Comparison of ENCODE assay signal across 8 cellular contexts in the genomic region with DNA sequence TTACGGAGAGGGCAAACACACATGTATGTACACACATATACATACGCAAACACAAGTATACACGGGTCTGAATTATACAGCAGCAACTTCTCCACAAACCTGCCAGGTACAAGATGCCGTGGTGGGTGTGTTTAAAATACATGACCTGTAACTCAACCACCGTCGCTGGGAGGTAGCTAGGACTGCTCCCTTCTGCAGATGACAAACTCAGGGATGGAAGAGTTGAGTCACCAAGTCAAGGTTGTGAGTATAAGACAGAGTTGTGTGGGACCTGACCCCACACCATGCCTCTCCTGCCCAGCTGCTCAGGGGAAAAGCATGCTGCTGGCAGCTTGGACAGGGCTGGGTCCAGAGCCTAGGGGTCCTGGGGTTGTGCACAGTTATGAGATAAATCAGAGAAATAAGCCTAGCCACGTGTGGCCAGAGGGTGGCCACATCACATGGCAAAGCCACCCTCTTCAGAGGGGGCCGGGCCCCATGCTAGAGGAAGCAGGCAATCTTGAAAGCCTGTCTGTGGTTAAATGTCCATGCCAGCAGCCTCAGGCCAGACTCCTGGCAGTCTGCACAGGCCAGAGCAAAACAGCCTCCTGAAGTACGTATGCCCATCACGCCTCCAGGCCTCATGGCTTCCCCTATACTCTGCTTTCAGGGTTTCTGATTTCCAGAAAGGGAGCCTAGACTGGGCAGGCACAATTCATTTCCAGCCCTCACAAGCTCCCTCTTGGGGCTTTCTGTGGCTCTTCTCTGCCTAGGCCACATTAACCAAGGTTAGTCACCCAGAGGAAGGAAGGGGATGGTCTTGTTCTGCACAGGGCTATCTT.
DNase-seq lines count a peak whose midpoint lies in the region; ATAC-seq and TF ChIP-seq lines count a peak whose summit lies in the region.

No MANE protein-coding gene starts in this region.

- H3K4me3 ChIP-seq in fibroblast of the aortic adventitia (ENCODE audit: low read depth, low read length), result no peak overlapping the region

- no peaks in the 10 kb centered on the region for H3K27me3 Mint-ChIP-seq in WTC11 (ENCODE audit: low read depth)
- no peaks in the 10 kb centered on the region for H3K27me3 Mint-ChIP-seq in stimulated activated naive CD8-positive, alpha-beta T cell treated with anti-CD3 and anti-CD28 coated beads, Interleukin-15, amount 100 ng/mL, for 72 hours
- peaks cover 12% of the 10 kb centered on the region for H3K27me3 Mint-ChIP-seq in nephron progenitor cell (ENCODE audit: low read depth, poor library complexity)

- POLR2A ChIA-PET in WTC11 (lab: Charles Lee), result no interaction called here

- H3K4me3 Mint-ChIP-seq in WTC11 (no peak overlapping the region), nephron progenitor cell (no peak overlapping the region)
- peak overlapping the region; percentile 40 to 64 for H3K4me3 Mint-ChIP-seq in stimulated activated naive CD8-positive, alpha-beta T cell treated with anti-CD3 and anti-CD28 coated beads, Interleukin-15, amount 100 ng/mL, for 72 hours

- peaks cover 12% of the 10 kb centered on the region for H3K4me1 Mint-ChIP-seq in WTC11
- H3K4me1 Mint-ChIP-seq in stimulated activated naive CD8-positive, alpha-beta T cell treated with anti-CD3 and anti-CD28 coated beads, Interleukin-15, amount 100 ng/mL, for 72 hours, result peaks cover 74% of the 10 kb centered on the region
- peaks cover 51% of the 10 kb centered on the region for H3K4me1 Mint-ChIP-seq in nephron progenitor cell

- H3K9me3 Mint-ChIP-seq in WTC11 (no peaks in the 10 kb centered on the region), nephron progenitor cell (no peaks in the 10 kb centered on the region)
- no peaks in the 10 kb centered on the region for H3K9me3 Mint-ChIP-seq in stimulated activated naive CD8-positive, alpha-beta T cell treated with anti-CD3 and anti-CD28 coated beads, Interleukin-15, amount 100 ng/mL, for 72 hours

- CTCF ChIA-PET in WTC11 (lab: Charles Lee), result interaction anchor here (1.1 to 3.0 kb wide), 3 partner anchors 30 to 46 kb away, joined by 4 to 11 read pairs (median 4); no protein-coding TSS in a partner anchor

- peak; percentile 49 for ATAC-seq in HG02938 (IDR thresholded peaks at IDR 0.05; ENCODE audit: unreplicated experiment)
- ATAC-seq in WTC11, result peak; percentile 15; the same call in 1 of the 2 replicates
- ATAC-seq in stimulated activated naive CD8-positive, alpha-beta T cell treated with anti-CD3 and anti-CD28 coated beads, Interleukin-15, amount 100 ng/mL, for 72 hours, result peak; percentile 96

- peak; percentile 27 for DNase-seq in NK-92 treated with Interleukin-12 subunit alpha and Interleukin-12 subunit beta, amount 100 ng/mL, for 24 hours (lab: John Stamatoyannopoulos, UW)
- DNase-seq in NK-92 (lab: John Stamatoyannopoulos, UW; ENCODE audit: unreplicated experiment) (no peak), WTC11 (ENCODE audit: low spot score) (no peak), fibroblast of the aortic adventitia (ENCODE audit: low read depth) (peak; percentile 24), NCI-H82 (lab: John Stamatoyannopoulos, UW) (no peak), nephron progenitor cell (no peak)
- DNase-seq in stimulated activated naive CD8-positive, alpha-beta T cell treated with anti-CD3 and anti-CD28 coated beads, Interleukin-15, amount 100 ng/mL, for 72 hours, result peak; percentile 34 to 64

- H3K36me3 Mint-ChIP-seq in WTC11, result no peaks in the 10 kb centered on the region
- H3K36me3 Mint-ChIP-seq in nephron progenitor cell (ENCODE audit: low read depth), result no peaks in the 10 kb centered on the region

- no peak overlapping the region for H3K27ac Mint-ChIP-seq in WTC11
- peak overlapping the region in 1 of 2 donors; percentile 59 for H3K27ac Mint-ChIP-seq in stimulated activated naive CD8-positive, alpha-beta T cell treated with anti-CD3 and anti-CD28 coated beads, Interleukin-15, amount 100 ng/mL, for 72 hours
- no peak overlapping the region for H3K27ac Mint-ChIP-seq in nephron progenitor cell

- TF ChIP-seq CTCF in WTC11 (IDR thresholded peaks at IDR 0.05) (no peak), fibroblast of the aortic adventitia (IDR thresholded peaks at IDR 0.05; ENCODE audit: insufficient read depth, low read length) (no peak), nephron progenitor cell (IDR thresholded peaks at IDR 0.05) (no peak)

TF ChIP-seq in WTC11, 78 proteins besides CTCF, POLR2A, EP300 and RAD21 (continues in another document):
- TF ChIP-seq JUN (CRISPR knock-in tag; IDR thresholded peaks at IDR 0.05), result no peak
- no peak for TF ChIP-seq NR1H2 (CRISPR knock-in tag; IDR thresholded peaks at IDR 0.05)
- TF ChIP-seq HMGA2 (CRISPR knock-in tag; IDR thresholded peaks at IDR 0.05), result no peak
- TF ChIP-seq ERG (CRISPR knock-in tag; IDR thresholded peaks at IDR 0.05), result no peak
- TF ChIP-seq TP53 (CRISPR knock-in tag; IDR thresholded peaks at IDR 0.05), result no peak
- no peak for TF ChIP-seq ZNF423 (CRISPR knock-in tag; IDR thresholded peaks at IDR 0.05)
- no peak for TF ChIP-seq ZNF317 (CRISPR knock-in tag; IDR thresholded peaks at IDR 0.05; ENCODE audit: borderline replicate concordance, low read depth)
- TF ChIP-seq ZNF232 (CRISPR knock-in tag; IDR thresholded peaks at IDR 0.05), result no peak
- no peak for TF ChIP-seq ZNF263 (CRISPR knock-in tag; IDR thresholded peaks at IDR 0.05; ENCODE audit: low read depth)
- no peak for TF ChIP-seq RORB (CRISPR knock-in tag; IDR thresholded peaks at IDR 0.05)
- no peak for TF ChIP-seq ELF4 (CRISPR knock-in tag; IDR thresholded peaks at IDR 0.05; ENCODE audit: low read depth)
- TF ChIP-seq SMAD3 (CRISPR knock-in tag; IDR thresholded peaks at IDR 0.05; ENCODE audit: borderline replicate concordance), result no peak
- TF ChIP-seq AFF4 (CRISPR knock-in tag; IDR thresholded peaks at IDR 0.05; ENCODE audit: borderline replicate concordance), result no peak

Comparison
In these comparisons a context has a peak if more than half of its experiments do, and no peak if none do; other contexts are left out.
1. DNase-seq: peak in NK-92 treated with Interleukin-12 subunit alpha and Interleukin-12 subunit beta, amount 100 ng/mL, for 24 hours (single experiment), fibroblast of the aortic adventitia (single experiment) and stimulated activated naive CD8-positive, alpha-beta T cell treated with anti-CD3 and anti-CD28 coated beads, Interleukin-15, amount 100 ng/mL, for 72 hours (2 of 2); none in NK-92 (single experiment), WTC11 (single experiment), NCI-H82 (single experiment) and nephron progenitor cell (single experiment).
2. ATAC-seq: peak in every context shown above with its lines; median percentile 96 in stimulated activated naive CD8-positive, alpha-beta T cell treated with anti-CD3 and anti-CD28 coated beads, Interleukin-15, amount 100 ng/mL, for 72 hours; 49 in HG02938; 15 in WTC11.
3. H3K4me3 Mint-ChIP-seq: peak in stimulated activated naive CD8-positive, alpha-beta T cell treated with anti-CD3 and anti-CD28 coated beads, Interleukin-15, amount 100 ng/mL, for 72 hours (2 of 2); none in WTC11 (single experiment) and nephron progenitor cell (single experiment).